2 cellular contexts compared by ENCODE assay signal in the genomic region with DNA sequence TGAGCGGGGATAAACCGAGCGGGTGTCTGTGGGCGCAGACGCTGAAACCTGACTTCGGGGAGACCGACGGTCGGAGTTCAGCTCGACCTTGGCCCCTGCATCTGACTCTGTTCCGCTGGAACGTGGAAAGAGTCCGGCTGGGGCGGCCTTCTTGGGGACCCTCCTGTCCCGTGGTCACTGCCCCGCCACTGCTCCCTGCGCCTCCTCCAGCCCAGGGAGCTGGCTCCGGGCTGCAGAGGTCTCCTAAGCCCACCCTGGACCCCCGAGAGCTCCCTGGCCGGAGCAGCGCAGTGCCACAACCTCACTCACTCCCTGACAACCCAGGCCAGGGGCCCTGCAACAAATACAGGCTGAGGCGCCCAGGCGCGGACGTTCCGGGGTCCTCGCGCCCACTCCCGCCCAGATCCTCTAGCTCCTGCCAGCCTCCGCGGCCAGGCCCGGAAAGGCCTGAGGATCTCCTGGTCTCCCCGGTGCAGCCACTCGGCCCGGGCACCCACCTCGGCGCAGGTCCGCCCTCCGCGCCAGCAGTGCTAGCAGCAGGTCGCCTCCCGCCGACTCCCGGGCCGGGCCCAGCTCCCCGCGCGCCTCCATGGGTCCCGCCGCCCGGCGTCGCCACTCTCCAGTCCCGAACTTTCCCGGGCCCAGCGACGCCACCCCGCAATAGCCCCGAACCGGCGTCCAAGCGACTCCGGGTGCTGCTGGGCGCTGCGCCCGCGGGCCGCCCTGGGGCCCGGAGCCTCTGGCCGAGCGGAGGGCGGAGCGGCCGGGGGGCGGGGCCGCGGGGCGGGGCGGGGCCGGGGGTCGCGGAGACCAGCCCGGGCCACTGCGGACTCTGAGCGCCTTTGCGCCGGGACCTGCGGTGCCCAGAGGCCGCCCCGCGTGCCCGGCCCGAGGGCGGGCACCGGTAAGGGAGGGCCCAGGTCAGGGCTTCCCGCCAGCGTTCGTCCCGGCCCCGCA.
TF ChIP-seq lines count a peak whose summit lies in the region.

No MANE protein-coding gene starts in this region.

TF ChIP-seq in liver, 16 proteins besides CTCF, POLR2A, EP300 and RAD21:
- TF ChIP-seq, protein P1, sequence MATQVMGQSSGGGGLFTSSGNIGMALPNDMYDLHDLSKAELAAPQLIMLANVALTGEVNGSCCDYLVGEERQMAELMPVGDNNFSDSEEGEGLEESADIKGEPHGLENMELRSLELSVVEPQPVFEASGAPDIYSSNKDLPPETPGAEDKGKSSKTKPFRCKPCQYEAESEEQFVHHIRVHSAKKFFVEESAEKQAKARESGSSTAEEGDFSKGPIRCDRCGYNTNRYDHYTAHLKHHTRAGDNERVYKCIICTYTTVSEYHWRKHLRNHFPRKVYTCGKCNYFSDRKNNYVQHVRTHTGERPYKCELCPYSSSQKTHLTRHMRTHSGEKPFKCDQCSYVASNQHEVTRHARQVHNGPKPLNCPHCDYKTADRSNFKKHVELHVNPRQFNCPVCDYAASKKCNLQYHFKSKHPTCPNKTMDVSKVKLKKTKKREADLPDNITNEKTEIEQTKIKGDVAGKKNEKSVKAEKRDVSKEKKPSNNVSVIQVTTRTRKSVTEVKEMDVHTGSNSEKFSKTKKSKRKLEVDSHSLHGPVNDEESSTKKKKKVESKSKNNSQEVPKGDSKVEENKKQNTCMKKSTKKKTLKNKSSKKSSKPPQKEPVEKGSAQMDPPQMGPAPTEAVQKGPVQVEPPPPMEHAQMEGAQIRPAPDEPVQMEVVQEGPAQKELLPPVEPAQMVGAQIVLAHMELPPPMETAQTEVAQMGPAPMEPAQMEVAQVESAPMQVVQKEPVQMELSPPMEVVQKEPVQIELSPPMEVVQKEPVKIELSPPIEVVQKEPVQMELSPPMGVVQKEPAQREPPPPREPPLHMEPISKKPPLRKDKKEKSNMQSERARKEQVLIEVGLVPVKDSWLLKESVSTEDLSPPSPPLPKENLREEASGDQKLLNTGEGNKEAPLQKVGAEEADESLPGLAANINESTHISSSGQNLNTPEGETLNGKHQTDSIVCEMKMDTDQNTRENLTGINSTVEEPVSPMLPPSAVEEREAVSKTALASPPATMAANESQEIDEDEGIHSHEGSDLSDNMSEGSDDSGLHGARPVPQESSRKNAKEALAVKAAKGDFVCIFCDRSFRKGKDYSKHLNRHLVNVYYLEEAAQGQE (IDR thresholded peaks at IDR 0.05) = peak; percentile 7
- TF ChIP-seq HNF4G (IDR thresholded peaks at IDR 0.05) = no peak
TF ChIP-seq in liver: peak in this region for 1.

TF ChIP-seq in HepG2, 621 proteins besides CTCF, POLR2A, EP300 and RAD21:
- no peak for TF ChIP-seq ZNF749 (CRISPR knock-in tag; IDR thresholded peaks at IDR 0.05; ENCODE audit: borderline replicate concordance)
- TF ChIP-seq CREM (IDR thresholded peaks at IDR 0.05) = no peak
- TF ChIP-seq CREM (CRISPR knock-in tag; IDR thresholded peaks at IDR 0.05) = no peak
- no peak for TF ChIP-seq RARA (CRISPR knock-in tag; IDR thresholded peaks at IDR 0.05)
- no peak for TF ChIP-seq MED1 (CRISPR knock-in tag; IDR thresholded peaks at IDR 0.05)
- TF ChIP-seq JARID2 (CRISPR knock-in tag; IDR thresholded peaks at IDR 0.05; ENCODE audit: insufficient replicate concordance) = no peak
- no peak for TF ChIP-seq ZNF225 (CRISPR knock-in tag; IDR thresholded peaks at IDR 0.05)
- TF ChIP-seq SALL1 (CRISPR knock-in tag; IDR thresholded peaks at IDR 0.05) = no peak
- TF ChIP-seq FOXA1 (IDR thresholded peaks at IDR 0.05) = no peak
- no peak for TF ChIP-seq FOXA1 (CRISPR knock-in tag; IDR thresholded peaks at IDR 0.05)
- no peak for TF ChIP-seq EHMT2 (IDR thresholded peaks at IDR 0.05; ENCODE audit: borderline replicate concordance, low read depth, low read length)
- TF ChIP-seq ZNF607 (CRISPR knock-in tag; IDR thresholded peaks at IDR 0.05; ENCODE audit: borderline replicate concordance) = no peak
- TF ChIP-seq, protein P2, sequence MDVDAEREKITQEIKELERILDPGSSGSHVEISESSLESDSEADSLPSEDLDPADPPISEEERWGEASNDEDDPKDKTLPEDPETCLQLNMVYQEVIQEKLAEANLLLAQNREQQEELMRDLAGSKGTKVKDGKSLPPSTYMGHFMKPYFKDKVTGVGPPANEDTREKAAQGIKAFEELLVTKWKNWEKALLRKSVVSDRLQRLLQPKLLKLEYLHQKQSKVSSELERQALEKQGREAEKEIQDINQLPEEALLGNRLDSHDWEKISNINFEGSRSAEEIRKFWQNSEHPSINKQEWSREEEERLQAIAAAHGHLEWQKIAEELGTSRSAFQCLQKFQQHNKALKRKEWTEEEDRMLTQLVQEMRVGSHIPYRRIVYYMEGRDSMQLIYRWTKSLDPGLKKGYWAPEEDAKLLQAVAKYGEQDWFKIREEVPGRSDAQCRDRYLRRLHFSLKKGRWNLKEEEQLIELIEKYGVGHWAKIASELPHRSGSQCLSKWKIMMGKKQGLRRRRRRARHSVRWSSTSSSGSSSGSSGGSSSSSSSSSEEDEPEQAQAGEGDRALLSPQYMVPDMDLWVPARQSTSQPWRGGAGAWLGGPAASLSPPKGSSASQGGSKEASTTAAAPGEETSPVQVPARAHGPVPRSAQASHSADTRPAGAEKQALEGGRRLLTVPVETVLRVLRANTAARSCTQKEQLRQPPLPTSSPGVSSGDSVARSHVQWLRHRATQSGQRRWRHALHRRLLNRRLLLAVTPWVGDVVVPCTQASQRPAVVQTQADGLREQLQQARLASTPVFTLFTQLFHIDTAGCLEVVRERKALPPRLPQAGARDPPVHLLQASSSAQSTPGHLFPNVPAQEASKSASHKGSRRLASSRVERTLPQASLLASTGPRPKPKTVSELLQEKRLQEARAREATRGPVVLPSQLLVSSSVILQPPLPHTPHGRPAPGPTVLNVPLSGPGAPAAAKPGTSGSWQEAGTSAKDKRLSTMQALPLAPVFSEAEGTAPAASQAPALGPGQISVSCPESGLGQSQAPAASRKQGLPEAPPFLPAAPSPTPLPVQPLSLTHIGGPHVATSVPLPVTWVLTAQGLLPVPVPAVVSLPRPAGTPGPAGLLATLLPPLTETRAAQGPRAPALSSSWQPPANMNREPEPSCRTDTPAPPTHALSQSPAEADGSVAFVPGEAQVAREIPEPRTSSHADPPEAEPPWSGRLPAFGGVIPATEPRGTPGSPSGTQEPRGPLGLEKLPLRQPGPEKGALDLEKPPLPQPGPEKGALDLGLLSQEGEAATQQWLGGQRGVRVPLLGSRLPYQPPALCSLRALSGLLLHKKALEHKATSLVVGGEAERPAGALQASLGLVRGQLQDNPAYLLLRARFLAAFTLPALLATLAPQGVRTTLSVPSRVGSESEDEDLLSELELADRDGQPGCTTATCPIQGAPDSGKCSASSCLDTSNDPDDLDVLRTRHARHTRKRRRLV (CRISPR knock-in tag; IDR thresholded peaks at IDR 0.05) = no peak
- no peak for TF ChIP-seq ZNF143 (CRISPR knock-in tag; IDR thresholded peaks at IDR 0.05)
- no peak for TF ChIP-seq ZNF891 (CRISPR knock-in tag; IDR thresholded peaks at IDR 0.05)
